31 cellular contexts compared by ENCODE assay signal in the genomic region with DNA sequence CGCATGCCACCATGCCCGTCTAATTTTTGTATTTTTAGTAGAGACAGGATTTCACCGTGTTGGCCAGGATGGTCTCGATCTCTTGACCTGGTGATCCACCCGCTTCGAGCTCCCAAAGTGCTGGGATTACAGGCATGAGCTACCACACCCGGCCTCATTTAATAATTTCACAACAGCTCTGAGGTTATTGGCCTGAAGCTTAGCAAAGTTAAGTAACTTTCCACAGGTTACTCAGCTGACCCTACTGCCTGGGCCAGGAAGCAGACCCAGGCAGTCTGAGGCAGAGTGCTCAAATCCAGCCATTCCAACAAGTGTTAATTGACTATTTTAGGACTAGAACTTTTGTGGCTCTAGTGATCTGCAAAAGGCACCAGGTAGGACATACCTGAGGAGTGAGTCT.
"Had no signal": no experiment of that assay in that cellular context is flagged by ENCODE, and none has a peak within 500 bp of the region (broad histone marks: within the 10 kb centered on the region; RNA-seq: fewer than 3 reads in every experiment).

No MANE protein-coding gene starts in this region.

- DNase-seq: activated CD4-positive, alpha-beta T cell treated with anti-CD3 and anti-CD28 coated beads, Interleukin-2, amount 10 ng/mL, durations not matched to agents 24 days and 14 days; activated CD4-positive, alpha-beta T cell treated with anti-CD3 and anti-CD28 coated beads, Interleukin-2, amount 50 U/mL, for 4 hours; activated CD8-positive, alpha-beta T cell treated with anti-CD3 and anti-CD28 coated beads for 36 hours; activated effector memory CD4-positive, alpha-beta T cell treated with anti-CD3 and anti-CD28 coated beads, Interleukin-2, amount 50 U/mL, for 16 hours; activated naive CD4-positive, alpha-beta T cell treated with Interleukin-2 at 50 U/mL for 16 hours; activated T-cell treated with anti-CD3 and anti-CD28 coated beads, Interleukin-2, amount 50 U/mL, for 1 hour; activated T-cell treated with anti-CD3 and anti-CD28 coated beads, Interleukin-2, amount 50 U/mL, for 72 hours; adrenal gland; anterior cingulate cortex; caudate nucleus; Karpas-422; KBM-7; NCI-H1105; NCI-H1436; NCI-H1694; NCI-H1930; NCI-H2081 treated with DMSO at 0.1 percent for 48 hours; NCI-H345; NCI-H524 treated with DMSO at 0.1 percent for 48 hours; NCI-H748 treated with DMSO at 0.1 percent for 48 hours; NK-92 treated with Interleukin-12 subunit alpha and Interleukin-12 subunit beta, amount 100 ng/mL, for 24 hours; PC-3; Peyer's patch; RPMI8226; SHP77 treated with DMSO at 0.1 percent for 48 hours; SK-N-SH had no signal

- H3K4me1 Mint-ChIP-seq: activated CD4-positive, alpha-beta T cell treated with anti-CD3 and anti-CD28 coated beads, Interleukin-2, amount 10 ng/mL, durations not matched to agents 24 days and 14 days; activated T-helper 17 cell treated with anti-CD3 and anti-CD28 coated beads, Interleukin-2, amount 50 U/mL, for 72 hours; brain had no signal

- H3K9me3 Mint-ChIP-seq: activated CD4-positive, alpha-beta T cell treated with anti-CD3 and anti-CD28 coated beads, Interleukin-2, amount 10 ng/mL, durations not matched to agents 24 days and 14 days; activated CD8-positive, alpha-beta T cell treated with anti-CD3 and anti-CD28 coated beads for 36 hours; activated naive CD4-positive, alpha-beta T cell treated with anti-CD3 and anti-CD28 coated beads, Interleukin-2, amount 50 U/mL, for 72 hours; activated T-cell treated with anti-CD3 and anti-CD28 coated beads, Interleukin-2, amount 50 U/mL, for 72 hours; activated T-helper 17 cell treated with anti-CD3 and anti-CD28 coated beads, Interleukin-2, amount 50 U/mL, for 72 hours; brain; T-helper 1 cell treated with Interleukin-12 subunit alpha and Interleukin-12 subunit beta and Interleukin-4 antibody, amounts not matched to agents 30 μg/mL and 1 μg/mL, for 36 hours; T-helper 2 cell treated with Interferon-gamma antibody and Interleukin-4, amounts not matched to agents 5 μg/mL and 100 μg/mL, for 36 hours had no signal

- ATAC-seq: activated CD8-positive, alpha-beta T cell treated with anti-CD3 and anti-CD28 coated beads for 36 hours; activated naive CD4-positive, alpha-beta T cell treated with anti-CD3 and anti-CD28 coated beads, Interleukin-2, amount 50 U/mL, for 72 hours; activated T-cell treated with anti-CD3 and anti-CD28 coated beads, Interleukin-2, amount 50 U/mL, for 72 hours; activated T-helper 17 cell treated with anti-CD3 and anti-CD28 coated beads, Interleukin-2, amount 50 U/mL, for 72 hours; PC-3 had no signal

- H3K27me3 Mint-ChIP-seq: activated CD4-positive, alpha-beta T cell treated with anti-CD3 and anti-CD28 coated beads, Interleukin-2, amount 10 ng/mL, durations not matched to agents 24 days and 14 days; activated CD8-positive, alpha-beta T cell treated with anti-CD3 and anti-CD28 coated beads for 36 hours; activated T-helper 17 cell treated with anti-CD3 and anti-CD28 coated beads, Interleukin-2, amount 50 U/mL, for 72 hours; brain had no signal

- H3K4me3 Mint-ChIP-seq: activated CD4-positive, alpha-beta T cell treated with anti-CD3 and anti-CD28 coated beads, Interleukin-2, amount 10 ng/mL, durations not matched to agents 24 days and 14 days; activated CD8-positive, alpha-beta T cell treated with anti-CD3 and anti-CD28 coated beads for 36 hours; activated T-cell treated with anti-CD3 and anti-CD28 coated beads, Interleukin-2, amount 50 U/mL, for 72 hours; activated T-helper 17 cell treated with anti-CD3 and anti-CD28 coated beads, Interleukin-2, amount 50 U/mL, for 72 hours; brain; T-helper 1 cell treated with Interleukin-12 subunit alpha and Interleukin-12 subunit beta and Interleukin-4 antibody, amounts not matched to agents 30 μg/mL and 1 μg/mL, for 36 hours; T-helper 2 cell treated with Interferon-gamma antibody and Interleukin-4, amounts not matched to agents 5 μg/mL and 100 μg/mL, for 36 hours had no signal

- H3K27ac Mint-ChIP-seq: activated CD4-positive, alpha-beta T cell treated with anti-CD3 and anti-CD28 coated beads, Interleukin-2, amount 10 ng/mL, durations not matched to agents 24 days and 14 days; activated CD8-positive, alpha-beta T cell treated with anti-CD3 and anti-CD28 coated beads for 36 hours; activated T-cell treated with anti-CD3 and anti-CD28 coated beads, Interleukin-2, amount 50 U/mL, for 72 hours; activated T-helper 17 cell treated with anti-CD3 and anti-CD28 coated beads, Interleukin-2, amount 50 U/mL, for 72 hours; brain; T-helper 1 cell treated with Interleukin-12 subunit alpha and Interleukin-12 subunit beta and Interleukin-4 antibody, amounts not matched to agents 30 μg/mL and 1 μg/mL, for 36 hours; T-helper 2 cell treated with Interferon-gamma antibody and Interleukin-4, amounts not matched to agents 5 μg/mL and 100 μg/mL, for 36 hours had no signal
